ENCODE assay signal across 3 cellular contexts in genomic region chr16:13660807-13661206, GRCh38.
TF ChIP-seq lines count a peak whose summit lies in the region.

No MANE protein-coding gene starts in this region.

TF ChIP-seq in A549, 52 proteins besides CTCF, POLR2A, EP300 and RAD21 (continued from another document):
- TF ChIP-seq PBX3 (IDR thresholded peaks at IDR 0.05): no peak

TF ChIP-seq in GM23338, 12 proteins besides CTCF, POLR2A, EP300 and RAD21 (continued from another document):
- no peak for TF ChIP-seq NANOG (IDR thresholded peaks at IDR 0.05; ENCODE audit: borderline replicate concordance)
- no peak for TF ChIP-seq REST (IDR thresholded peaks at IDR 0.05; ENCODE audit: unreplicated experiment)
- no peak for TF ChIP-seq ZNF114 (CRISPR knock-in tag; IDR thresholded peaks at IDR 0.05)
- no peak for TF ChIP-seq ZNF331 (CRISPR knock-in tag; IDR thresholded peaks at IDR 0.05; ENCODE audit: low read depth)
- TF ChIP-seq ZNF462 (CRISPR knock-in tag; IDR thresholded peaks at IDR 0.05): no peak
- TF ChIP-seq JUNB (IDR thresholded peaks at IDR 0.05; ENCODE audit: unreplicated experiment): no peak
- no peak for TF ChIP-seq ETS1 (IDR thresholded peaks at IDR 0.05)
- TF ChIP-seq STAT1 (IDR thresholded peaks at IDR 0.05; ENCODE audit: unreplicated experiment): no peak

TF ChIP-seq in K562, 482 proteins besides CTCF, POLR2A, EP300 and RAD21:
- no peak for TF ChIP-seq STAT6 (CRISPR knock-in tag; IDR thresholded peaks at IDR 0.05)
- peak; percentile 86 for TF ChIP-seq CHD2 (IDR thresholded peaks at IDR 0.05; ENCODE audit: low read depth, low read length)
- no peak for TF ChIP-seq ZNF212 (CRISPR knock-in tag; IDR thresholded peaks at IDR 0.05)
- TF ChIP-seq NR2C2 (CRISPR knock-in tag; IDR thresholded peaks at IDR 0.05): no peak
- no peak for TF ChIP-seq NR2C2 (tag; IDR thresholded peaks at IDR 0.05)
- no peak for TF ChIP-seq YBX1 (IDR thresholded peaks at IDR 0.05)
- peak; percentile 9 for TF ChIP-seq RBM25 (IDR thresholded peaks at IDR 0.05; ENCODE audit: low read depth, low read length, severe bottlenecking)
- no peak for TF ChIP-seq HSF4 (CRISPR knock-in tag; IDR thresholded peaks at IDR 0.05; ENCODE audit: borderline replicate concordance)
